Comparison of ENCODE assay signal across 11 cellular contexts in the genomic region with DNA sequence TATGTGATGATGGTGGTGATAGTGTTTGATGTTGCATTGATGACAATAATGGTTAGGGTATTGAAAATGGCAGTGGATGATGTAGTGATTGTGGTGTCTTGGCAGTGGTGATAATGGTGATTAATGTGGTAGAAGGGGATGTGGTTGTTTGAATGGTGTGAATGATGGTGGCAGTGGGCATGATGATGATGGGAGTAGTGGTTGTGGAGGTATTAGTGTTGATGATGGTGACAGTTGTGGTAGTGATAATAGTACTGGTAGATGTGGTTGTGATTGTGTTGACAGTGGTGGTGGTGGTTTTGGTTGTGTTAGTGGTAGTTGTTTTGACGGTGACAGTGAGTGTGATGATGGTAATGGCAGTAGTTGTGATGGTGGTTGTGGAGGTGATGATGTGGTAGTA.
"Had no signal": no experiment of that assay in that cellular context is flagged by ENCODE, and none has a peak within 500 bp of the region (broad histone marks: within the 10 kb centered on the region; RNA-seq: fewer than 3 reads in every experiment).

No MANE protein-coding gene starts in this region.

- H3K9me3 Mint-ChIP-seq: activated CD4-positive, alpha-beta T cell treated with anti-CD3 and anti-CD28 coated beads, Interleukin-2, amount 10 ng/mL, durations not matched to agents 24 days and 14 days; activated naive CD4-positive, alpha-beta T cell treated with anti-CD3 and anti-CD28 coated beads for 36 hours; activated T-helper 2 cell treated with anti-CD3 and anti-CD28 coated beads, Interferon-gamma antibody, Interleukin-2, Interleukin-4, amounts not matched to agents 10 μg/mL and 5 μg/mL and 100 μg/mL, durations not matched to agents 14 hours and 24 hours and 36 hours had no signal

- ATAC-seq: gastroesophageal sphincter; heart right ventricle; left lobe of liver; stimulated activated naive B cell treated with anti-CD40 and anti-IgM and Interleukin-4, amounts not matched to agents 10 μg/mL and 1 μg/mL and 100 μg/mL, for 72 hours had no signal

- H3K27ac Mint-ChIP-seq: activated CD4-positive, alpha-beta T cell treated with anti-CD3 and anti-CD28 coated beads, Interleukin-2, amount 10 ng/mL, durations not matched to agents 24 days and 14 days; activated naive CD4-positive, alpha-beta T cell treated with anti-CD3 and anti-CD28 coated beads for 36 hours; activated T-helper 2 cell treated with anti-CD3 and anti-CD28 coated beads, Interferon-gamma antibody, Interleukin-2, Interleukin-4, amounts not matched to agents 10 μg/mL and 5 μg/mL and 100 μg/mL, durations not matched to agents 14 hours and 24 hours and 36 hours; stimulated activated naive B cell treated with anti-CD40 and anti-IgM and Interleukin-4, amounts not matched to agents 10 μg/mL and 1 μg/mL and 100 μg/mL, for 72 hours had no signal

- DNase-seq: activated CD4-positive, alpha-beta T cell treated with anti-CD3 and anti-CD28 coated beads, Interleukin-2, amount 10 ng/mL, durations not matched to agents 24 days and 14 days; activated naive CD4-positive, alpha-beta T cell treated with anti-CD3 and anti-CD28 coated beads for 36 hours; heart right ventricle; islet precursor cell; SJCRH30; stimulated activated CD4-positive, alpha-beta T cell treated with anti-CD3 and anti-CD28 coated beads, Interleukin-12 subunit alpha, Interleukin-12 subunit beta, amount 100 ng/mL, for 4 hours; stimulated activated naive B cell treated with anti-CD40 and anti-IgM and Interleukin-4, amounts not matched to agents 10 μg/mL and 1 μg/mL and 100 μg/mL, for 72 hours; transverse colon had no signal

- H3K36me3 Mint-ChIP-seq: stimulated activated naive B cell treated with anti-CD40 and anti-IgM and Interleukin-4, amounts not matched to agents 10 μg/mL and 1 μg/mL and 100 μg/mL, for 72 hours had no signal

- H3K4me1 Mint-ChIP-seq: stimulated activated naive B cell treated with anti-CD40 and anti-IgM and Interleukin-4, amounts not matched to agents 10 μg/mL and 1 μg/mL and 100 μg/mL, for 72 hours had no signal

- H3K4me3 Mint-ChIP-seq: activated CD4-positive, alpha-beta T cell treated with anti-CD3 and anti-CD28 coated beads, Interleukin-2, amount 10 ng/mL, durations not matched to agents 24 days and 14 days; activated naive CD4-positive, alpha-beta T cell treated with anti-CD3 and anti-CD28 coated beads for 36 hours; stimulated activated naive B cell treated with anti-CD40 and anti-IgM and Interleukin-4, amounts not matched to agents 10 μg/mL and 1 μg/mL and 100 μg/mL, for 72 hours had no signal

- H3K27me3 Mint-ChIP-seq: stimulated activated naive B cell treated with anti-CD40 and anti-IgM and Interleukin-4, amounts not matched to agents 10 μg/mL and 1 μg/mL and 100 μg/mL, for 72 hours had no signal
